In the genomic region with DNA sequence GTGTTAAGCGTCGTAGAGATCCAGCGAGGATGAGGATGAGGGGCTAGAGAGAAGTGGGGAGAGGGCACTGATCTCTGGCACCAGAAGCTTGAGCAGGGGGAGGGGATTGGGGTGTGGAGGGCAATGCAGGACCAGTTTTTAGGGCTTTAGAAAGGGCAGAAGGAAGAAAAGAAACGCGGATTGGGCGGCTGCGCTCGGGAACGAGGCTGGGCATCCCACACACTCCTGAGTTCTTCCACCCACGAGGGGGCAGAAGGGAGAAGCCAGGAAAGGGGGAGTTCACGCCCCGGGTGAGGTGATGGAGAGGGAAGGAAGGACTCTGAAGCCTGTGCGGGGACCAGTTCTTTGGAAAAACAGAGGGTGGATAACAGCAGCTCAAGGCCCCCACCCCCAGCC, we compare ENCODE assay signal across 13 cellular contexts. TPM values are rescaled to one million over a fixed set of nuclear protein-coding genes. Genes with fewer than 3 reads are reported as not detected.
DNase-seq lines count a peak whose midpoint lies in the region; ATAC-seq and TF ChIP-seq lines count a peak whose summit lies in the region.
"Had no signal": no experiment of that assay in that cellular context is flagged by ENCODE, and none has a peak within 500 bp of the region (broad histone marks: within the 10 kb centered on the region; RNA-seq: fewer than 3 reads in every experiment).

No MANE protein-coding gene starts in this region.

- H3K4me2 ChIP-seq in Loucy (ENCODE audit: low read depth, low read length, poor library complexity, severe bottlenecking) (peak overlapping the region; percentile 82), parathyroid adenoma (ENCODE audit: low read length) (no peak overlapping the region), PC-9 (no peak overlapping the region)

- no peak for DNase-seq in activated CD4-positive, alpha-beta T cell treated with anti-CD3 and anti-CD28 coated beads, Interleukin-2, amount 10 ng/mL, durations not matched to agents 24 days and 14 days
- no peak for DNase-seq in activated CD4-positive, alpha-beta T cell treated with anti-CD3 and anti-CD28 coated beads, Interleukin-2, amount 50 U/mL, for 1 hour
- DNase-seq in effector memory CD8-positive, alpha-beta T cell: no peak
- DNase-seq in NCI-H1436 (lab: John Stamatoyannopoulos, UW) (no peak), PC-9 (no peak)
- DNase-seq: stimulated activated CD4-positive, alpha-beta T cell treated with anti-CD3 and anti-CD28 coated beads, Interleukin-1b, Interleukin-23, amount 100 ng/mL, for 48 hours had no signal

- no peaks in the 10 kb centered on the region for H3K36me3 ChIP-seq in Loucy (ENCODE audit: insufficient read depth, low read length)
- no peaks in the 10 kb centered on the region for H3K36me3 ChIP-seq in parathyroid adenoma (ENCODE audit: control insufficient read depth, insufficient read depth, low read length)
- no peaks in the 10 kb centered on the region for H3K36me3 ChIP-seq in PC-9 (ENCODE audit: low read depth)
- H3K36me3 ChIP-seq: gastroesophageal sphincter had no signal

- H3K9me2 ChIP-seq in Loucy (replicated peaks; ENCODE audit: low read depth, low read length) (no peaks in the 10 kb centered on the region), PC-9 (ENCODE audit: insufficient read depth) (no peaks in the 10 kb centered on the region)

- H4K20me1 ChIP-seq in Loucy (ENCODE audit: insufficient read depth, low read length, poor library complexity, severe bottlenecking) (no peaks in the 10 kb centered on the region), PC-9 (ENCODE audit: insufficient read depth) (no peaks in the 10 kb centered on the region)

- peaks cover 41% of the 10 kb centered on the region for H3K4me1 ChIP-seq in Loucy (ENCODE audit: insufficient read depth, low read length, poor library complexity, severe bottlenecking)
- H3K4me1 ChIP-seq in parathyroid adenoma: peaks cover 12% of the 10 kb centered on the region
- peaks cover 24% of the 10 kb centered on the region for H3K4me1 ChIP-seq in PC-9 (replicated peaks; ENCODE audit: insufficient read depth)

- H3K79me2 ChIP-seq in Loucy (ENCODE audit: insufficient read depth, low read length) (no peaks in the 10 kb centered on the region), parathyroid adenoma (no peaks in the 10 kb centered on the region), PC-9 (ENCODE audit: low read depth) (no peaks in the 10 kb centered on the region)

- H3K4me3 ChIP-seq in Loucy (ENCODE audit: low read length, poor library complexity, severe bottlenecking) (peak overlapping the region; percentile 61), parathyroid adenoma (ENCODE audit: low read depth, low read length) (no peak overlapping the region), PC-9 (no peak overlapping the region)
- H3K4me3 ChIP-seq: gastroesophageal sphincter had no signal

- intact Hi-C loops in activated CD4-positive, alpha-beta T cell treated with anti-CD3 and anti-CD28 coated beads, Interleukin-2, amount 10 ng/mL, durations not matched to agents 24 days and 14 days (cut with micrococcal nuclease): loop anchor here (10.0 kb wide), 1 partner anchor 133 kb away; no protein-coding TSS in a partner anchor
- intact Hi-C loops in PC-9 (cut with micrococcal nuclease; ENCODE audit: unreplicated experiment): no loop called here

- H3K4me1 Mint-ChIP-seq in activated CD4-positive, alpha-beta T cell treated with anti-CD3 and anti-CD28 coated beads, Interleukin-2, amount 10 ng/mL, durations not matched to agents 24 days and 14 days: peaks cover 49% of the 10 kb centered on the region
- peaks cover 52 to 54% of the 10 kb centered on the region in 2 donors for H3K4me1 Mint-ChIP-seq in effector memory CD8-positive, alpha-beta T cell (ENCODE audit: low read depth in 2 of 2)

- H3F3A ChIP-seq in Loucy (ENCODE audit: low read depth) (no peaks in the 10 kb centered on the region), PC-9 (ENCODE audit: insufficient read depth, low read depth) (peaks cover 15% of the 10 kb centered on the region; the same call in 1 of the 2 replicates)

- peak overlapping the region; percentile 71 for H3K27ac Mint-ChIP-seq in activated CD4-positive, alpha-beta T cell treated with anti-CD3 and anti-CD28 coated beads, Interleukin-2, amount 10 ng/mL, durations not matched to agents 24 days and 14 days
- H3K27ac Mint-ChIP-seq in effector memory CD8-positive, alpha-beta T cell: peak overlapping the region; percentile 3 to 42

- H3K9ac ChIP-seq in Loucy (ENCODE audit: low read depth, low read length, poor library complexity, severe bottlenecking): peak overlapping the region; percentile 16
- H3K9ac ChIP-seq in parathyroid adenoma: no peak overlapping the region

- H2AFZ ChIP-seq in Loucy (ENCODE audit: low read length) (peak overlapping the region; percentile 17), parathyroid adenoma (no peak overlapping the region), PC-9 (no peak overlapping the region)

- ATAC-seq in effector memory CD8-positive, alpha-beta T cell (replicated peaks): no peak
- ATAC-seq in GM18498 (IDR thresholded peaks at IDR 0.05; ENCODE audit: unreplicated experiment): no peak
- ATAC-seq: gastroesophageal sphincter had no signal

- no peaks in the 10 kb centered on the region for H3K27me3 ChIP-seq in Loucy (ENCODE audit: insufficient read depth, low read length, poor library complexity, severe bottlenecking)
- H3K27me3 ChIP-seq in parathyroid adenoma (ENCODE audit: control insufficient read depth, insufficient read depth, low read length): peaks cover 34% of the 10 kb centered on the region
- peaks cover 68% of the 10 kb centered on the region for H3K27me3 ChIP-seq in PC-9 (ENCODE audit: insufficient read depth, low read depth)

- TF ChIP-seq CTCF in Loucy (conservative IDR thresholded peaks at IDR 0.05; ENCODE audit: low read length) (peak; percentile 32), parathyroid adenoma (IDR thresholded peaks at IDR 0.05) (peak; percentile 10), PC-9 (conservative IDR thresholded peaks at IDR 0.05) (no peak)

- H3K4me3 Mint-ChIP-seq in activated CD4-positive, alpha-beta T cell treated with anti-CD3 and anti-CD28 coated beads, Interleukin-2, amount 10 ng/mL, durations not matched to agents 24 days and 14 days: peak overlapping the region; percentile 34
- peak overlapping the region; percentile 56 to 66 for H3K4me3 Mint-ChIP-seq in effector memory CD8-positive, alpha-beta T cell

- H3K27ac ChIP-seq in parathyroid adenoma: no peak overlapping the region
- no peak overlapping the region for H3K27ac ChIP-seq in PC-9
- H3K27ac ChIP-seq: gastroesophageal sphincter had no signal

- H3K9me3 Mint-ChIP-seq in activated CD4-positive, alpha-beta T cell treated with anti-CD3 and anti-CD28 coated beads, Interleukin-2, amount 10 ng/mL, durations not matched to agents 24 days and 14 days: no peaks in the 10 kb centered on the region
- no peaks in the 10 kb centered on the region for H3K9me3 Mint-ChIP-seq in effector memory CD8-positive, alpha-beta T cell

- H3K9me3 ChIP-seq in Loucy (ENCODE audit: insufficient read depth, low read depth, low read length) (no peaks in the 10 kb centered on the region), parathyroid adenoma (ENCODE audit: control insufficient read depth, low read length) (no peaks in the 10 kb centered on the region), PC-9 (ENCODE audit: insufficient read depth, low read depth) (no peaks in the 10 kb centered on the region)
- H3K9me3 ChIP-seq: gastroesophageal sphincter had no signal

- peaks cover 82% of the 10 kb centered on the region for H3K27me3 Mint-ChIP-seq in activated CD4-positive, alpha-beta T cell treated with anti-CD3 and anti-CD28 coated beads, Interleukin-2, amount 10 ng/mL, durations not matched to agents 24 days and 14 days
- H3K27me3 Mint-ChIP-seq in effector memory CD8-positive, alpha-beta T cell: peaks cover 90 to 100% of the 10 kb centered on the region in 2 donors

- no peaks in the 10 kb centered on the region for H3K36me3 Mint-ChIP-seq in activated CD4-positive, alpha-beta T cell treated with anti-CD3 and anti-CD28 coated beads, Interleukin-2, amount 10 ng/mL, durations not matched to agents 24 days and 14 days (ENCODE audit: low read depth)
- H3K36me3 Mint-ChIP-seq in effector memory CD8-positive, alpha-beta T cell (ENCODE audit: insufficient read depth): peaks cover 21% of the 10 kb centered on the region

- no TSS peak for BruUV-seq in PC-9 (replicated peaks; lab: Mats Ljungman, UMichigan)

- CTCF ChIA-PET in PC-9 (lab: Charles Lee): interaction anchor here (1.3 kb wide), 1 partner anchor 28 kb away, joined by 5 read pairs; no protein-coding TSS in a partner anchor

- POLR2A ChIA-PET in PC-9 (lab: Charles Lee; ENCODE audit: unreplicated experiment): interaction anchor here (0.6 kb wide), 1 partner anchor 14 kb away, joined by 8 read pairs; no protein-coding TSS in a partner anchor

RNA-seq across cellular contexts. Expression of a gene that starts 6.1 kb away (rescaled TPM):
- total RNA-seq in activated CD4-positive, alpha-beta T cell treated with anti-CD3 and anti-CD28 coated beads, Interleukin-2, amount 10 ng/mL, durations not matched to agents 24 days and 14 days: 0.23 and 0.28 TPM in 2 replicates
- 2.1 and 2.3 TPM in 2 replicates for total RNA-seq in PC-9 (2021)
- total RNA-seq: ureter had no signal

RNA-seq across cellular contexts. Expression of a gene that starts 8.7 kb away (rescaled TPM):
- total RNA-seq in activated CD4-positive, alpha-beta T cell treated with anti-CD3 and anti-CD28 coated beads, Interleukin-2, amount 10 ng/mL, durations not matched to agents 24 days and 14 days: not detected in 2 replicates
- total RNA-seq in PC-9 (2021): not detected in 2 replicates
- total RNA-seq: gastroesophageal sphincter, mucosa of gallbladder, NCI-H460, ureter had no signal

RNA-seq across cellular contexts. Expression of a gene that starts 17.2 kb away (rescaled TPM):
- 44.2 and 49.2 TPM in 2 replicates for total RNA-seq in activated CD4-positive, alpha-beta T cell treated with anti-CD3 and anti-CD28 coated beads, Interleukin-2, amount 10 ng/mL, durations not matched to agents 24 days and 14 days
- 227 and 308 TPM in 2 replicates for total RNA-seq in PC-9 (2021)

RNA-seq across cellular contexts. Expression of a gene that starts 29.4 kb away (rescaled TPM):
- not detected in 2 replicates for total RNA-seq in activated CD4-positive, alpha-beta T cell treated with anti-CD3 and anti-CD28 coated beads, Interleukin-2, amount 10 ng/mL, durations not matched to agents 24 days and 14 days
- not detected in 2 replicates for total RNA-seq in PC-9 (2021)
- total RNA-seq: gastroesophageal sphincter, NCI-H460, ureter had no signal

RNA-seq across cellular contexts. Expression of a gene that starts 44.5 kb away (rescaled TPM):
- 0.33 and 0.45 TPM in 2 replicates for total RNA-seq in activated CD4-positive, alpha-beta T cell treated with anti-CD3 and anti-CD28 coated beads, Interleukin-2, amount 10 ng/mL, durations not matched to agents 24 days and 14 days
- total RNA-seq in PC-9 (2021): 36.2 and 45.8 TPM in 2 replicates
